ENCODE assay signal across 3 cellular contexts in genomic region chr1:93369734-93370133, GRCh38.
TF ChIP-seq lines count a peak whose summit lies in the region.

No MANE protein-coding gene starts in this region.

TF ChIP-seq in A549, 52 proteins besides CTCF, POLR2A, EP300 and RAD21:
- TF ChIP-seq RCOR1 (IDR thresholded peaks at IDR 0.05; ENCODE audit: low read depth, low read length), result no peak
- TF ChIP-seq ZFP36 (IDR thresholded peaks at IDR 0.05; ENCODE audit: borderline replicate concordance, partially characterized antibody), result no peak
- peak; percentile 67 for TF ChIP-seq MAFK (IDR thresholded peaks at IDR 0.05; ENCODE audit: partially characterized antibody)
- no peak for TF ChIP-seq HES2 (IDR thresholded peaks at IDR 0.05)

TF ChIP-seq in GM23338, 12 proteins besides CTCF, POLR2A, EP300 and RAD21:
- no peak for TF ChIP-seq REST (IDR thresholded peaks at IDR 0.05; ENCODE audit: unreplicated experiment)
- no peak for TF ChIP-seq STAT1 (IDR thresholded peaks at IDR 0.05; ENCODE audit: unreplicated experiment)
- TF ChIP-seq JUNB (IDR thresholded peaks at IDR 0.05; ENCODE audit: unreplicated experiment), result no peak
- TF ChIP-seq ZNF114 (CRISPR knock-in tag; IDR thresholded peaks at IDR 0.05), result no peak
- no peak for TF ChIP-seq EZH2 (IDR thresholded peaks at IDR 0.05; ENCODE audit: low read depth, unreplicated experiment)
- no peak for TF ChIP-seq CREB1 (CRISPR knock-in tag; IDR thresholded peaks at IDR 0.05; ENCODE audit: low read depth)
- TF ChIP-seq POLR2AphosphoS5 (IDR thresholded peaks at IDR 0.05; ENCODE audit: low read depth), result no peak
- no peak for TF ChIP-seq ETS1 (IDR thresholded peaks at IDR 0.05)
- no peak for TF ChIP-seq ZNF331 (CRISPR knock-in tag; IDR thresholded peaks at IDR 0.05; ENCODE audit: low read depth)
- no peak for TF ChIP-seq ZNF462 (CRISPR knock-in tag; IDR thresholded peaks at IDR 0.05)

TF ChIP-seq in K562, 482 proteins besides CTCF, POLR2A, EP300 and RAD21:
- TF ChIP-seq MAFG (tag; conservative IDR thresholded peaks at IDR 0.05) (peak; percentile 60), NR0B1 (IDR thresholded peaks at IDR 0.05; ENCODE audit: partially characterized antibody) (no peak), SP1 (CRISPR knock-in tag; IDR thresholded peaks at IDR 0.05) (no peak), TGIF2 (CRISPR knock-in tag; IDR thresholded peaks at IDR 0.05) (no peak), SMC3 (conservative IDR thresholded peaks at IDR 0.05; ENCODE audit: insufficient read depth, low read depth, low read length) (no peak), ZNF316 (IDR thresholded peaks at IDR 0.05) (peak; percentile 80), ZNF668 (CRISPR knock-in tag; IDR thresholded peaks at IDR 0.05) (no peak), ZNF75A (CRISPR knock-in tag; IDR thresholded peaks at IDR 0.05) (no peak), C11orf30 (IDR thresholded peaks at IDR 0.05; ENCODE audit: low read depth) (peak; percentile 69), MAFK (IDR thresholded peaks at IDR 0.05; ENCODE audit: low read length) (peak; percentile 18; the same call in 1 of the 2 replicates)
